ENCODE assay signal across 25 cellular contexts in the genomic region with DNA sequence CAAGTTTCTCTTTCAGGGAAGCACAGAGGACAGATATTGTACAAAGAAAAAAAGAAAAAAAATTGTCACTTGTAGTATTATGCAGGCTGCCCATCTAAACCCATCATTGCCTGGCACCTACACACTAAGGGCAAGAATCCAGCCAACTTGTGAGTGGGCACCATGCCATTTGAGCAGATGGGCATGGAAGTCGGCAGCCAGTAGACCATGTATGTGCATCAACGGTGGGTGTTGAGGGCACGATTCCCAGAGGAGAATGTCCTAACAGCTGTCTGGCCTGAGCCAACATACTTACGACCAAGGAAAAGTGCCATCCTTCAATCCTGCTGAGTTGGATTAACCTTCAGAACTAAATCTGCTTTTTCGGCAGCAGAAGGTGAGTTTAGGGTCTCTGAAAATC.
DNase-seq lines count a peak whose midpoint lies in the region; ATAC-seq, FAIRE-seq and TF ChIP-seq lines count a peak whose summit lies in the region.
"Had no signal": no experiment of that assay in that cellular context is flagged by ENCODE, and none has a peak within 500 bp of the region (broad histone marks: within the 10 kb centered on the region; RNA-seq: fewer than 3 reads in every experiment).

No MANE protein-coding gene starts in this region.

- TF ChIP-seq POLR2A in GM12891 (IDR thresholded peaks at IDR 0.05; ENCODE audit: low read depth, low read length): no peak

- ATAC-seq in GM21515 (IDR thresholded peaks at IDR 0.05; ENCODE audit: unreplicated experiment) (no peak), GM18519 (IDR thresholded peaks at IDR 0.05; ENCODE audit: low FRiP score, unreplicated experiment) (no peak), GM18868 (IDR thresholded peaks at IDR 0.05; ENCODE audit: unreplicated experiment) (no peak)
- ATAC-seq: HepG2; left lobe of liver; right lobe of liver; stimulated activated naive CD8-positive, alpha-beta T cell treated with anti-CD3 and anti-CD28 coated beads, Interleukin-15, amount 100 ng/mL, for 72 hours had no signal

- FAIRE-seq in GM12891 (lab: Jason Lieb, UNC): peak; percentile 54
- FAIRE-seq: HepG2 had no signal

- DNase-seq in GM12891 (ENCODE audit: insufficient read length, low spot score): no peak
- peak; percentile 90 for DNase-seq in NCI-H2171 treated with DMSO at 0.1 percent for 48 hours (lab: John Stamatoyannopoulos, UW)
- DNase-seq in cerebellar cortex (ENCODE audit: low spot score): peak; percentile 59
- peak; percentile 48 for DNase-seq in superior temporal gyrus (ENCODE audit: extremely low spot score)
- DNase-seq: activated CD4-positive, alpha-beta memory T cell treated with anti-CD3 and anti-CD28 coated beads, Interleukin-2, amount 10 ng/mL, durations not matched to agents 7 days and 5 days; activated CD4-positive, CD25-positive, alpha-beta regulatory T cell treated with anti-CD3 and anti-CD28 coated beads, Interleukin-2, amount 50 U/mL, for 72 hours; DMS79; effector CD4-positive, alpha-beta T cell; erythroblast; H9; naive B cell; NCI-H1048; NCI-H2081 treated with DMSO at 0.1 percent for 48 hours; NCI-H510A; ovary; right lobe of liver; SJCRH30; stimulated activated naive CD8-positive, alpha-beta T cell treated with anti-CD3 and anti-CD28 coated beads, Interleukin-15, amount 100 ng/mL, for 72 hours; T-helper 1 cell; transverse colon had no signal

TF ChIP-seq in GM12891, 5 proteins besides CTCF, POLR2A, EP300 and RAD21:
- no peak for TF ChIP-seq TAF1 (IDR thresholded peaks at IDR 0.05; ENCODE audit: low read depth, low read length)
- TF ChIP-seq SPI1 (IDR thresholded peaks at IDR 0.05; ENCODE audit: low read depth, low read length): no peak
- TF ChIP-seq POLR2AphosphoS5 (IDR thresholded peaks at IDR 0.05; ENCODE audit: low read depth, low read length): no peak
- TF ChIP-seq POU2F2 (IDR thresholded peaks at IDR 0.05; ENCODE audit: low read depth, low read length): no peak
- TF ChIP-seq PAX5 (IDR thresholded peaks at IDR 0.05; ENCODE audit: insufficient read depth, low read length, severe bottlenecking): no peak
